23 cellular contexts compared by ENCODE assay signal in genomic region chr2:42978887-42979415, GRCh38.
A peak's percentile ranks its signal among the peaks of the same experiment; 100 is the strongest.
DNase-seq lines count a peak whose midpoint lies in the region; ATAC-seq and TF ChIP-seq lines count a peak whose summit lies in the region.
"Had no signal": no experiment of that assay in that cellular context is flagged by ENCODE, and none has a peak within 500 bp of the region (broad histone marks: within the 10 kb centered on the region; RNA-seq: fewer than 3 reads in every experiment).

No MANE protein-coding gene starts in this region.

- peaks cover 71% of the 10 kb centered on the region for H3K4me1 ChIP-seq in body of pancreas
- peaks cover 22% of the 10 kb centered on the region for H3K4me1 ChIP-seq in mucosa of descending colon (ENCODE audit: low read depth)
- H3K4me1 ChIP-seq in sigmoid colon = peaks cover 0 to 19% (median 15%) of the 10 kb centered on the region in 4 donors
- H3K4me1 ChIP-seq in breast epithelium = peaks cover 0 to 5% of the 10 kb centered on the region in 2 donors

- H3K9me3 ChIP-seq in body of pancreas (no peaks in the 10 kb centered on the region), mucosa of descending colon (no peaks in the 10 kb centered on the region), sigmoid colon (no peaks in the 10 kb centered on the region), breast epithelium (no peaks in the 10 kb centered on the region)
- H3K9me3 ChIP-seq: right atrium auricular region, upper lobe of left lung had no signal

- DNase-seq in DMS53 treated with DMSO at 0.1 percent for 48 hours (lab: John Stamatoyannopoulos, UW; ENCODE audit: unreplicated experiment) = peak; percentile 10
- DNase-seq in body of pancreas = peak in 2 of 4 donors; percentile 4 to 14
- peak in 2 of 3 donors; percentile 30 to 44 for DNase-seq in mucosa of descending colon
- peak; percentile 50 for DNase-seq in sigmoid colon
- DNase-seq in DMS 273 (lab: John Stamatoyannopoulos, UW; ENCODE audit: unreplicated experiment) = no peak
- no peak for DNase-seq in GM10266 (ENCODE audit: extremely low spot score)
- no peak for DNase-seq in EL
- no peak for DNase-seq in breast epithelium (ENCODE audit: low spot score in 2 of 2)
- DNase-seq: activated CD4-positive, alpha-beta T cell treated with anti-CD3 and anti-CD28 coated beads for 4 hours; activated naive CD4-positive, alpha-beta T cell treated with anti-CD3 and anti-CD28 coated beads, Interleukin-2, amount 10 ng/mL, durations not matched to agents 7 days and 5 days; activated T-cell treated with anti-CD3 and anti-CD28 coated beads, Interleukin-2, amount 50 U/mL, for 24 hours; anterior cingulate cortex; CD8-positive, alpha-beta memory T cell; central memory CD4-positive, alpha-beta T cell; DMS79; Kasumi-1; MV-4-11; NCI-H2171; NCI-H526; stimulated activated CD4-positive, alpha-beta T cell treated with anti-CD3 and anti-CD28 coated beads, Interleukin-15, amount 100 ng/mL, for 24 hours; stimulated activated naive CD8-positive, alpha-beta T cell treated with anti-CD3 and anti-CD28 coated beads, Interleukin-15, amount 100 ng/mL, for 72 hours; upper lobe of left lung had no signal

- no peaks in the 10 kb centered on the region for H3K36me3 ChIP-seq in body of pancreas (replicated peaks in 1 of 2; ENCODE audit: insufficient read depth in 1 of 2, low read depth in 2 of 2)
- no peaks in the 10 kb centered on the region for H3K36me3 ChIP-seq in mucosa of descending colon (ENCODE audit: low read depth)
- H3K36me3 ChIP-seq in sigmoid colon = no peaks in the 10 kb centered on the region
- H3K36me3 ChIP-seq in breast epithelium = no peaks in the 10 kb centered on the region
- H3K36me3 ChIP-seq: right atrium auricular region, upper lobe of left lung had no signal

- H3K27ac ChIP-seq in body of pancreas (peak overlapping the region; percentile 50 to 78 (median 72)), sigmoid colon (no peak overlapping the region), breast epithelium (no peak overlapping the region)
- H3K27ac ChIP-seq: right atrium auricular region, upper lobe of left lung had no signal

- H3K27me3 ChIP-seq in body of pancreas = no peaks in the 10 kb centered on the region
- no peaks in the 10 kb centered on the region for H3K27me3 ChIP-seq in sigmoid colon
- no peaks in the 10 kb centered on the region for H3K27me3 ChIP-seq in breast epithelium
- H3K27me3 ChIP-seq: right atrium auricular region, upper lobe of left lung had no signal

- TF ChIP-seq EP300 in sigmoid colon (IDR thresholded peaks at IDR 0.05) = no peak

- intact Hi-C loops in body of pancreas (cut with DNase I) = no loop called here
- intact Hi-C loops in mucosa of descending colon (cut with DNase I, micrococcal nuclease) = loop anchor here (1.0 to 10.0 kb wide), 3 partner anchors 152 to 256 kb away; partner anchors contain the start of gene ZFP36L2 (in 1 of the 2)
- intact Hi-C loops in sigmoid colon (cut with DNase I) = loop anchor here (5.0 kb wide), 3 partner anchors 128 to 563 kb away; no protein-coding TSS in a partner anchor
- intact Hi-C loops in breast epithelium (cut with DNase I; ENCODE audit: low total_unique reads) = loop anchor here (5.0 kb wide), 1 partner anchor 248 kb away; the partner anchor contains the start of gene ZFP36L2

- ATAC-seq in body of pancreas (no peak), mucosa of descending colon (peak; percentile 13)
- ATAC-seq: stimulated activated naive CD8-positive, alpha-beta T cell treated with anti-CD3 and anti-CD28 coated beads, Interleukin-15, amount 100 ng/mL, for 72 hours had no signal

- TF ChIP-seq CTCF in body of pancreas (IDR thresholded peaks at IDR 0.05) (no peak), mucosa of descending colon (IDR thresholded peaks at IDR 0.05) (no peak), sigmoid colon (IDR thresholded peaks at IDR 0.05) (no peak), GM10266 (IDR thresholded peaks at IDR 0.05; ENCODE audit: control insufficient read depth, insufficient read depth, low read depth, missing control alignments) (no peak), breast epithelium (IDR thresholded peaks at IDR 0.05) (no peak)

- 38 to 48% methylated on average over 7 of the region's 7 CpGs for WGBS in body of pancreas, 2 donors
- 31 to 78% methylated on average over 7 of the region's 7 CpGs for WGBS in sigmoid colon, 2 donors

- H3K4me3 ChIP-seq in body of pancreas = no peak overlapping the region
- H3K4me3 ChIP-seq in mucosa of descending colon = no peak overlapping the region
- no peak overlapping the region for H3K4me3 ChIP-seq in sigmoid colon
- no peak overlapping the region for H3K4me3 ChIP-seq in breast epithelium
- H3K4me3 ChIP-seq: right atrium auricular region, upper lobe of left lung had no signal

- TF ChIP-seq POLR2A in body of pancreas (IDR thresholded peaks at IDR 0.05) (no peak), sigmoid colon (IDR thresholded peaks at IDR 0.05) (no peak), breast epithelium (IDR thresholded peaks at IDR 0.05) (no peak)

Comparison
In these comparisons a context has a peak if more than half of its experiments do, and no peak if none do; other contexts are left out.
1. DNase-seq: peak in DMS53 treated with DMSO at 0.1 percent for 48 hours (single experiment), mucosa of descending colon (2 of 3) and sigmoid colon (single experiment); none in DMS 273 (single experiment), GM10266 (single experiment), EL (single experiment) and breast epithelium (0 of 2).
2. H3K27ac ChIP-seq: peak in body of pancreas (4 of 4); none in sigmoid colon (0 of 4) and breast epithelium (0 of 2).